Comparison of ENCODE assay signal across 9 cellular contexts in the genomic region with DNA sequence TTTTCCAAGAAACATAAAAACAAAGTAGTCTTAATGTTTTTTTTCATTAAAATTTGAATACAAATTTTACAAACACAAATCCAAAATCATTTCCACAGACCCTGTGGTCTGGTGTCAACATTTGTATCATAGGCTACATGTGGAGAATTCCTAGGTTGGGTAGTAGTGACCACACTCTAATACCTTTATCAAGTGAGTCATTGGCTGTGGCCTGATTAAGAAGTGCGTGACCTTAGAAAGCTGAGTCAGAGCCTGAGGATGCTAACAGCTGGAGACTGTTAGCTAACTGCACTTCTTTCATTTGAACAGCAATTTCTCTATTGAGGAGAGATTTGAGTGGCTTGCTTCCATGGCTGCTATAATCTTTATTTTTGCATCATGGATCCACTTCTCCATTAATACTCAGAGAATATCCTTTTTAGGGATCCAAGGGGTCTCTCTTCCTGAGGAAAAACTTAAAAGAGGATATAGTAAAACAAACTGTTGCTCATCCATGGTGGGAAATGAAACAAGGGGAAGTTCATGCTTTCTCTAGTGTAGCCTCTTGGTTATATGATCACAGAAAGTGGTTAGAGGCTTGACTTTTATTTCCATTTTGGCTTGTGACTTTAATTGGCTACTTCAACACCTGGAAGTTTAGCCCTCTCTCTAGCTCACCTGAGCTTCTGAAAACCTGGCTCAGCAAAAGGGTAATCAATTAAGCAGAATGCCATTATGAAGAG.
DNase-seq lines count a peak whose midpoint lies in the region; ATAC-seq, FAIRE-seq and TF ChIP-seq lines count a peak whose summit lies in the region.
"Had no signal": no experiment of that assay in that cellular context is flagged by ENCODE, and none has a peak within 500 bp of the region (broad histone marks: within the 10 kb centered on the region; RNA-seq: fewer than 3 reads in every experiment).

No MANE protein-coding gene starts in this region.

- CTCF ChIA-PET in Calu3 (lab: Charles Lee), result no interaction called here

- no peak for TF ChIP-seq CTCF in Calu3 (IDR thresholded peaks at IDR 0.05; ENCODE audit: unreplicated experiment)

- intact Hi-C loops in Calu3 (cut with micrococcal nuclease; ENCODE audit: unreplicated experiment), result no loop called here

- H3K36me3 Mint-ChIP-seq in Calu3 (ENCODE audit: insufficient read depth, unreplicated experiment), result no peaks in the 10 kb centered on the region
- H3K36me3 Mint-ChIP-seq: IgD-negative memory B cell had no signal

- H3K9me3 Mint-ChIP-seq in Calu3 (ENCODE audit: low read depth, unreplicated experiment), result no peaks in the 10 kb centered on the region

- peak; percentile 38 for DNase-seq in Calu3
- DNase-seq in LHCN-M2 (ENCODE audit: low read depth), result peak; percentile 99
- peak; percentile 80 for DNase-seq in amniotic stem cell (lab: John Stamatoyannopoulos, UW)
- DNase-seq in NCI-H1105 treated with DMSO at 0.1 percent for 48 hours (lab: John Stamatoyannopoulos, UW), result no peak
- DNase-seq in activated CD4-positive, alpha-beta T cell treated with anti-CD3 and anti-CD28 coated beads for 1 hour, result no peak

- peak; percentile 89 for FAIRE-seq in islet of Langerhans (lab: Jason Lieb, UNC)

- H3K4me3 Mint-ChIP-seq in Calu3 (ENCODE audit: low read depth, unreplicated experiment), result no peak overlapping the region
- H3K4me3 Mint-ChIP-seq: IgD-negative memory B cell had no signal

- no peak for ATAC-seq in HG02642 (IDR thresholded peaks at IDR 0.05; ENCODE audit: poor library complexity, unreplicated experiment)
- ATAC-seq in HG03521 (IDR thresholded peaks at IDR 0.05; ENCODE audit: unreplicated experiment), result no peak

- no peaks in the 10 kb centered on the region for H3K27me3 Mint-ChIP-seq in Calu3 (ENCODE audit: unreplicated experiment)
- H3K27me3 Mint-ChIP-seq: IgD-negative memory B cell had no signal

- H3K4me1 Mint-ChIP-seq in Calu3 (ENCODE audit: low read depth, unreplicated experiment), result no peaks in the 10 kb centered on the region
- H3K4me1 Mint-ChIP-seq: IgD-negative memory B cell had no signal

- BruUV-seq in Calu3 (replicated peaks; lab: Mats Ljungman, UMichigan), result no TSS peak

- H3K27ac Mint-ChIP-seq in Calu3 (ENCODE audit: unreplicated experiment), result no peak overlapping the region
- H3K27ac Mint-ChIP-seq: IgD-negative memory B cell had no signal

Comparison
In these comparisons a context has a peak if more than half of its experiments do, and no peak if none do; other contexts are left out.
1. DNase-seq: peak in Calu3 (single experiment), LHCN-M2 (single experiment) and amniotic stem cell (single experiment); none in NCI-H1105 treated with DMSO at 0.1 percent for 48 hours (single experiment) and activated CD4-positive, alpha-beta T cell treated with anti-CD3 and anti-CD28 coated beads for 1 hour (single experiment).